In genomic region chr2:154623819-154624218, GRCh38 we compare ENCODE assay signal across 9 cellular contexts.
DNase-seq lines count a peak whose midpoint lies in the region; ATAC-seq and TF ChIP-seq lines count a peak whose summit lies in the region.
"Had no signal": no experiment of that assay in that cellular context is flagged by ENCODE, and none has a peak within 500 bp of the region (broad histone marks: within the 10 kb centered on the region; RNA-seq: fewer than 3 reads in every experiment).

No MANE protein-coding gene starts in this region.

- no peak for TF ChIP-seq CTCF in activated CD8-positive, alpha-beta T cell treated with anti-CD3 and anti-CD28 coated beads for 36 hours (IDR thresholded peaks at IDR 0.05)
- peak; percentile 71 for TF ChIP-seq CTCF in endothelial cell (IDR thresholded peaks at IDR 0.05; ENCODE audit: unreplicated experiment)

- H3K4me3 Mint-ChIP-seq in activated CD8-positive, alpha-beta T cell treated with anti-CD3 and anti-CD28 coated beads for 36 hours = no peak overlapping the region
- H3K4me3 Mint-ChIP-seq in activated CD8-positive, alpha-beta T cell treated with anti-CD3 and anti-CD28 coated beads, Interleukin-2, amount 10 ng/mL, durations not matched to agents 7 days and 5 days = no peak overlapping the region
- H3K4me3 Mint-ChIP-seq in endothelial cell (ENCODE audit: unreplicated experiment) = no peak overlapping the region

- no peaks in the 10 kb centered on the region for H3K4me1 ChIP-seq in NT2/D1 (ENCODE audit: insufficient read depth, insufficient read length)

- no peak for ATAC-seq in activated CD8-positive, alpha-beta T cell treated with anti-CD3 and anti-CD28 coated beads for 36 hours
- no peak for ATAC-seq in activated CD8-positive, alpha-beta T cell treated with anti-CD3 and anti-CD28 coated beads, Interleukin-2, amount 10 ng/mL, durations not matched to agents 7 days and 5 days
- ATAC-seq in HG03439 (IDR thresholded peaks at IDR 0.05; ENCODE audit: unreplicated experiment) = peak; percentile 73
- ATAC-seq: activated naive CD4-positive, alpha-beta T cell treated with anti-CD3 and anti-CD28 coated beads, Interleukin-2, amount 50 U/mL, for 72 hours had no signal

- H3K36me3 ChIP-seq in NT2/D1 (ENCODE audit: insufficient read depth, insufficient read length, low read length) = no peaks in the 10 kb centered on the region

- no peak overlapping the region for H3K9ac ChIP-seq in NT2/D1 (ENCODE audit: insufficient read length, low read depth)

- no peaks in the 10 kb centered on the region for H3K27me3 ChIP-seq in NT2/D1 (ENCODE audit: insufficient read depth, insufficient read length)

- no peaks in the 10 kb centered on the region for H3K27me3 Mint-ChIP-seq in activated CD8-positive, alpha-beta T cell treated with anti-CD3 and anti-CD28 coated beads for 36 hours
- H3K27me3 Mint-ChIP-seq in activated CD8-positive, alpha-beta T cell treated with anti-CD3 and anti-CD28 coated beads, Interleukin-2, amount 10 ng/mL, durations not matched to agents 7 days and 5 days (ENCODE audit: low read depth) = no peaks in the 10 kb centered on the region
- no peaks in the 10 kb centered on the region for H3K27me3 Mint-ChIP-seq in endothelial cell (ENCODE audit: unreplicated experiment)

- no peak overlapping the region for H3K4me3 ChIP-seq in NT2/D1 (ENCODE audit: insufficient read length, low read depth)

- H3K4me1 Mint-ChIP-seq in activated CD8-positive, alpha-beta T cell treated with anti-CD3 and anti-CD28 coated beads for 36 hours (ENCODE audit: low read depth) = no peaks in the 10 kb centered on the region
- H3K4me1 Mint-ChIP-seq in activated CD8-positive, alpha-beta T cell treated with anti-CD3 and anti-CD28 coated beads, Interleukin-2, amount 10 ng/mL, durations not matched to agents 7 days and 5 days (ENCODE audit: low read depth) = no peaks in the 10 kb centered on the region
- no peaks in the 10 kb centered on the region for H3K4me1 Mint-ChIP-seq in endothelial cell (ENCODE audit: unreplicated experiment)

- intact Hi-C loops in activated CD8-positive, alpha-beta T cell treated with anti-CD3 and anti-CD28 coated beads for 36 hours (cut with micrococcal nuclease) = no loop called here

- H3K36me3 Mint-ChIP-seq in activated CD8-positive, alpha-beta T cell treated with anti-CD3 and anti-CD28 coated beads for 36 hours (ENCODE audit: low read depth) = no peaks in the 10 kb centered on the region
- H3K36me3 Mint-ChIP-seq in activated CD8-positive, alpha-beta T cell treated with anti-CD3 and anti-CD28 coated beads, Interleukin-2, amount 10 ng/mL, durations not matched to agents 7 days and 5 days (ENCODE audit: low read depth) = no peaks in the 10 kb centered on the region
- H3K36me3 Mint-ChIP-seq in endothelial cell (ENCODE audit: low read depth, unreplicated experiment) = no peaks in the 10 kb centered on the region
- H3K36me3 Mint-ChIP-seq: activated naive CD4-positive, alpha-beta T cell treated with anti-CD3 and anti-CD28 coated beads, Interleukin-2, amount 50 U/mL, for 72 hours had no signal

- H3K9me3 Mint-ChIP-seq in activated CD8-positive, alpha-beta T cell treated with anti-CD3 and anti-CD28 coated beads for 36 hours = no peaks in the 10 kb centered on the region
- H3K9me3 Mint-ChIP-seq in activated CD8-positive, alpha-beta T cell treated with anti-CD3 and anti-CD28 coated beads, Interleukin-2, amount 10 ng/mL, durations not matched to agents 7 days and 5 days (ENCODE audit: insufficient read depth) = no peaks in the 10 kb centered on the region
- H3K9me3 Mint-ChIP-seq in endothelial cell (ENCODE audit: unreplicated experiment) = no peaks in the 10 kb centered on the region

- H3K27ac Mint-ChIP-seq in activated CD8-positive, alpha-beta T cell treated with anti-CD3 and anti-CD28 coated beads for 36 hours = no peak overlapping the region
- no peak overlapping the region for H3K27ac Mint-ChIP-seq in activated CD8-positive, alpha-beta T cell treated with anti-CD3 and anti-CD28 coated beads, Interleukin-2, amount 10 ng/mL, durations not matched to agents 7 days and 5 days
- no peak overlapping the region for H3K27ac Mint-ChIP-seq in endothelial cell (ENCODE audit: unreplicated experiment)
- H3K27ac Mint-ChIP-seq: activated naive CD4-positive, alpha-beta T cell treated with anti-CD3 and anti-CD28 coated beads, Interleukin-2, amount 50 U/mL, for 72 hours had no signal

- CTCF ChIA-PET in activated CD8-positive, alpha-beta T cell treated with anti-CD3 and anti-CD28 coated beads for 36 hours (lab: Charles Lee) = interaction anchor here (2.1 kb wide), 1 partner anchor 49 kb away, joined by 5 read pairs; no protein-coding TSS in a partner anchor
- CTCF ChIA-PET in activated CD8-positive, alpha-beta T cell treated with anti-CD3 and anti-CD28 coated beads, Interleukin-2, amount 10 ng/mL, durations not matched to agents 7 days and 5 days (lab: Charles Lee) = no interaction called here

- POLR2A ChIA-PET in activated CD8-positive, alpha-beta T cell treated with anti-CD3 and anti-CD28 coated beads for 36 hours (lab: Charles Lee) = no interaction called here
- POLR2A ChIA-PET in activated CD8-positive, alpha-beta T cell treated with anti-CD3 and anti-CD28 coated beads, Interleukin-2, amount 10 ng/mL, durations not matched to agents 7 days and 5 days (lab: Charles Lee) = no interaction called here

- peak; percentile 5 for DNase-seq in activated CD8-positive, alpha-beta T cell treated with anti-CD3 and anti-CD28 coated beads for 36 hours
- DNase-seq in activated CD8-positive, alpha-beta T cell treated with anti-CD3 and anti-CD28 coated beads, Interleukin-2, amount 10 ng/mL, durations not matched to agents 7 days and 5 days = no peak
- DNase-seq in NT2/D1 (ENCODE audit: low read depth, low spot score) = peak; percentile 55
- DNase-seq in endothelial cell (ENCODE audit: low spot score) = peak; percentile 40
- DNase-seq in myocyte (ENCODE audit: low read depth) = peak; percentile 73
- DNase-seq in NCI-H187 (lab: John Stamatoyannopoulos, UW) = no peak
- DNase-seq in activated effector memory CD4-positive, alpha-beta T cell treated with Interleukin-2 at 50 U/mL for 16 hours = no peak

- H3K9me3 ChIP-seq in NT2/D1 (ENCODE audit: insufficient read depth, low read length) = no peaks in the 10 kb centered on the region

Comparison
In these comparisons a context has a peak if more than half of its experiments do, and no peak if none do; other contexts are left out.
1. DNase-seq: peak in activated CD8-positive, alpha-beta T cell treated with anti-CD3 and anti-CD28 coated beads for 36 hours (single experiment), NT2/D1 (single experiment), endothelial cell (single experiment) and myocyte (single experiment); none in activated CD8-positive, alpha-beta T cell treated with anti-CD3 and anti-CD28 coated beads, Interleukin-2, amount 10 ng/mL, durations not matched to agents 7 days and 5 days (single experiment), NCI-H187 (0 of 2) and activated effector memory CD4-positive, alpha-beta T cell treated with Interleukin-2 at 50 U/mL for 16 hours (single experiment).